1 cellular context compared by ENCODE assay signal in the genomic region with DNA sequence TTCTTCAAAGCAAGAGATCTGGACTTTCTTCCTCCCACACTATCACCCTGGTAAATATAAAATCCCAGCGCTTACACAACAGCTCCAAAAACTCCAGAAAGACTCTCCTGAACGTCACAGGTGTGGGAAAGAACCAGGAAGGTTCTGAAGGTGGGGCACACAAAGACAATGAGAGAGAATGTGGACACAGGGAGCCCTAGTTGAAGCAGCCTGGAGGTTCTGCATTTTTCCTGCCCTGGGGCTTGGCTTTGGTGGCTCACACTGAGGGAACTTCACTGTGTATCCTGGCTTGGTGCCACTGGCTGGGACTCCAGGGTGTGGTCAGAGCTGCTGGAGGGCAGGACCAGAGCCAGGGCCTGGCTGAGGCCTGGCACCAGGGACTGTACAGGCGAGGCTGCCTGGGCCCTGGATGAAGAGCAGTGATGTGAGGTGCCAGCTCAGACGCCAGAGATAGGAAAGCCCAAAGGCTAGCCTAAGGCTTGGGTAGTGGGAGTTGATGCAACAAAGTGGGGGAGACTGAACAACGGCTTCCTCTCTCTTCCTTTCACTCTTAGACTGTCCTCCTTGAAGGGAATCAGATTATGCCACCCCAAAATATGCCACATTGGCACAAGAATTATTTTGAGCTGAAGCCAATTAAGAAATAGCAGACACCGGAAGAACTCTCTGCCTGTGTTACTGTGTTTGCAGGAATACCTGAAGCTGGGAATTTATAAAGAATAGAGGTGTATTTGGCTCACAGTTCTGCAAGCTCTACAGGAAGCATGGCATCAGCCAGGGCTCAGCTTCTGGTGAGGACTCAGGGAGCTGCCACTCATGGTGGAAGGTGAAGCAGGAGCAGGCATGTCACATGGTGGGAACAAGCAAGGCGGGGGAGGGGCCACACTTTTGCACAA.
TF ChIP-seq lines count a peak whose summit lies in the region.

No MANE protein-coding gene starts in this region.

TF ChIP-seq in HEK293T, 16 proteins besides CTCF, POLR2A, EP300 and RAD21 (continued from another document):
- no peak for TF ChIP-seq L3MBTL2 (conservative IDR thresholded peaks at IDR 0.05)
- no peak for TF ChIP-seq NFRKB (IDR thresholded peaks at IDR 0.05)
